Comparison of ENCODE assay signal across 1 cellular context in the genomic region with DNA sequence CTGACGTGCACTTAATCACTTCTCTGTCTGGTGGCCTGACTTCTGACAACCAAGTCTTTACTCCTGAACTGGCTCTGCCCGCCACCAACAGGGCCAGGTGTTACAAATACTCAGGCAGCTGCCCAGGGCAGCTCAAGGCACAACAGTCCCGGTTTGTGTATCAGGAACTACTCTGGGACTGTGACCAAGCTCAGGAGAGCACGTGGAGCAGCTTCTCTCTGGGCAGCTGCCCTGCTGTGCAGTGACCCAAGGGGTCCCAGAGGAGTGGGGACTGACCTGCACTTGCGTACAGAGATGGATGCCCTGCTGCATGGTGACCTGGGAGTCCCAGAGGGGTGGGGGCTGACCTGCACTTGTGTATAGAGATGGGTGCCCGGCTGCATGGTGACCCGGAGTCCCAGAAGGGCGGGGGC.
TF ChIP-seq lines count a peak whose summit lies in the region.

No MANE protein-coding gene starts in this region.

TF ChIP-seq in GM12878, 131 proteins besides CTCF, POLR2A, EP300 and RAD21:
- TF ChIP-seq, protein P1, sequence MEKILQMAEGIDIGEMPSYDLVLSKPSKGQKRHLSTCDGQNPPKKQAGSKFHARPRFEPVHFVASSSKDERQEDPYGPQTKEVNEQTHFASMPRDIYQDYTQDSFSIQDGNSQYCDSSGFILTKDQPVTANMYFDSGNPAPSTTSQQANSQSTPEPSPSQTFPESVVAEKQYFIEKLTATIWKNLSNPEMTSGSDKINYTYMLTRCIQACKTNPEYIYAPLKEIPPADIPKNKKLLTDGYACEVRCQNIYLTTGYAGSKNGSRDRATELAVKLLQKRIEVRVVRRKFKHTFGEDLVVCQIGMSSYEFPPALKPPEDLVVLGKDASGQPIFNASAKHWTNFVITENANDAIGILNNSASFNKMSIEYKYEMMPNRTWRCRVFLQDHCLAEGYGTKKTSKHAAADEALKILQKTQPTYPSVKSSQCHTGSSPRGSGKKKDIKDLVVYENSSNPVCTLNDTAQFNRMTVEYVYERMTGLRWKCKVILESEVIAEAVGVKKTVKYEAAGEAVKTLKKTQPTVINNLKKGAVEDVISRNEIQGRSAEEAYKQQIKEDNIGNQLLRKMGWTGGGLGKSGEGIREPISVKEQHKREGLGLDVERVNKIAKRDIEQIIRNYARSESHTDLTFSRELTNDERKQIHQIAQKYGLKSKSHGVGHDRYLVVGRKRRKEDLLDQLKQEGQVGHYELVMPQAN (conservative IDR thresholded peaks at IDR 0.05): no peak
- no peak for TF ChIP-seq ZSCAN29 (IDR thresholded peaks at IDR 0.05)
- TF ChIP-seq LARP7 (IDR thresholded peaks at IDR 0.05): no peak
- TF ChIP-seq MEF2A (IDR thresholded peaks at IDR 0.05; ENCODE audit: insufficient read depth, low read depth, low read length): no peak
